1 cellular context compared by ENCODE assay signal in the genomic region with DNA sequence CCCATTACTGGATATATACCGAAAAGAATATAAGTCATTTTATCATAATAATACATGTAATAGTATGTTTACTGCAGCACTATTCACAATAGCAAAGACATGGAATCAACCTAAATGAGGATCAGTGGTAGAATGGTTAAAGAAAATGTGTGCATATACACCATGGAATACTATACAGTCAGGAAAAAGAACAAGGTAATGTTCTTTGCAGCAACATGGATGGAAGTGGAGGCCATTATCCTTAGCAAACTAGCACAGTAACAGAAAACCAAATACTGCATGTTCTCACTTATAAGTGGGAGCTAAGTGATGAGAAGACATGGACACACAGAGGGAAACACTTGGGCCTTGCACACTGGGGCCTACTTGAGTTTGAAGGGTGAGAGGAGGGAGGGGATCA.
TF ChIP-seq lines count a peak whose summit lies in the region.

No MANE protein-coding gene starts in this region.

TF ChIP-seq in HEK293, 187 proteins besides CTCF, POLR2A, EP300 and RAD21 (continued from another document):
- TF ChIP-seq ZNF280D (tag by site-specific recombination; IDR thresholded peaks at IDR 0.05) (peak; percentile 95), ZNF704 (tag by site-specific recombination; IDR thresholded peaks at IDR 0.05) (no peak)
- TF ChIP-seq, protein P1, sequence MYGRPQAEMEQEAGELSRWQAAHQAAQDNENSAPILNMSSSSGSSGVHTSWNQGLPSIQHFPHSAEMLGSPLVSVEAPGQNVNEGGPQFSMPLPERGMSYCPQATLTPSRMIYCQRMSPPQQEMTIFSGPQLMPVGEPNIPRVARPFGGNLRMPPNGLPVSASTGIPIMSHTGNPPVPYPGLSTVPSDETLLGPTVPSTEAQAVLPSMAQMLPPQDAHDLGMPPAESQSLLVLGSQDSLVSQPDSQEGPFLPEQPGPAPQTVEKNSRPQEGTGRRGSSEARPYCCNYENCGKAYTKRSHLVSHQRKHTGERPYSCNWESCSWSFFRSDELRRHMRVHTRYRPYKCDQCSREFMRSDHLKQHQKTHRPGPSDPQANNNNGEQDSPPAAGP (tag by site-specific recombination; IDR thresholded peaks at IDR 0.05), result no peak
